1 cellular context compared by ENCODE assay signal in genomic region chr16:85612191-85612800, GRCh38.
A peak's percentile ranks its signal among the peaks of the same experiment; 100 is the strongest.
TF ChIP-seq lines count a peak whose summit lies in the region.

No MANE protein-coding gene starts in this region.

TF ChIP-seq in SK-N-SH, 30 proteins besides CTCF, POLR2A, EP300 and RAD21 (continued from another document):
- TF ChIP-seq ZBTB33 (IDR thresholded peaks at IDR 0.05; ENCODE audit: borderline replicate concordance, low read depth) (no peak), CHD2 (IDR thresholded peaks at IDR 0.05; ENCODE audit: low read length, partially characterized antibody) (no peak), MAX (IDR thresholded peaks at IDR 0.05; ENCODE audit: low read depth) (peak; percentile 42; the same call in 1 of the 2 replicates), POLR2AphosphoS5 (IDR thresholded peaks at IDR 0.05; ENCODE audit: low read depth, low read length) (peak; percentile 49; the same call in 1 of the 2 replicates), ELF1 (IDR thresholded peaks at IDR 0.05) (no peak), SMC3 (IDR thresholded peaks at IDR 0.05; ENCODE audit: low read depth, low read length) (no peak), RXRA (IDR thresholded peaks at IDR 0.05; ENCODE audit: borderline replicate concordance, low read depth) (peak; percentile 27; the same call in 1 of the 2 replicates), PBX3 (IDR thresholded peaks at IDR 0.05) (peak; percentile 20; the same call in 1 of the 2 replicates)
TF ChIP-seq in SK-N-SH: peak in this region for 9.
